ENCODE assay signal across 26 cellular contexts in genomic region chr14:88297306-88297705, GRCh38. TPM values are rescaled to one million over a fixed set of nuclear protein-coding genes. Genes with fewer than 3 reads are reported as not detected.
"Had no signal": no experiment of that assay in that cellular context is flagged by ENCODE, and none has a peak within 500 bp of the region (broad histone marks: within the 10 kb centered on the region; RNA-seq: fewer than 3 reads in every experiment).

No MANE protein-coding gene starts in this region.

- H3K27ac ChIP-seq: brain microvascular endothelial cell, dorsolateral prefrontal cortex, epithelial cell of prostate, foreskin keratinocyte, spleen, VCaP had no signal

- H3K27me3 ChIP-seq: brain microvascular endothelial cell, dorsolateral prefrontal cortex, foreskin keratinocyte, spleen had no signal

- H3K4me1 ChIP-seq: foreskin keratinocyte had no signal

- DNase-seq: activated CD4-positive, alpha-beta T cell treated with anti-CD3 and anti-CD28 coated beads, Interleukin-2, amount 50 U/mL, for 1 hour; activated CD4-positive, CD25-positive, alpha-beta regulatory T cell treated with anti-CD3 and anti-CD28 coated beads, Interleukin-2, amount 50 U/mL, for 72 hours; activated CD8-positive, alpha-beta memory T cell treated with anti-CD3 and anti-CD28 coated beads for 24 hours; activated effector memory CD4-positive, alpha-beta T cell treated with anti-CD3 and anti-CD28 coated beads, Interleukin-2, amount 50 U/mL, for 16 hours; activated naive CD4-positive, alpha-beta T cell treated with anti-CD3 and anti-CD28 coated beads, Interleukin-2, amount 50 U/mL, for 16 hours; activated T-cell treated with anti-CD3 and anti-CD28 coated beads, Interleukin-2, amount 50 U/mL, for 72 hours; aorta; brain microvascular endothelial cell; central memory CD4-positive, alpha-beta T cell; dorsolateral prefrontal cortex; endodermal cell; foreskin keratinocyte; midbrain; nephron progenitor cell; nucleus accumbens; posterior cingulate gyrus; spleen; stimulated activated CD8-positive, alpha-beta memory T cell treated with anti-CD3 and anti-CD28 coated beads, Interleukin-4, amount 100 ng/mL, for 48 hours; stimulated activated naive CD4-positive, alpha-beta T cell; T1000 had no signal

- H3K9me3 ChIP-seq: spleen had no signal

- ATAC-seq: activated T-cell treated with anti-CD3 and anti-CD28 coated beads, Interleukin-2, amount 50 U/mL, for 72 hours; foreskin keratinocyte had no signal

- H3K4me3 ChIP-seq: dorsolateral prefrontal cortex, spleen had no signal

- H3K36me3 ChIP-seq: brain microvascular endothelial cell, spleen had no signal

RNA-seq across cellular contexts. Expression of gene KCNK10, which starts 25.8 kb away (rescaled TPM):
- total RNA-seq: aorta, fibroblast of lung, lung microvascular endothelial cell, myocyte, ureter had no signal
